2 cellular contexts compared by ENCODE assay signal in the genomic region with DNA sequence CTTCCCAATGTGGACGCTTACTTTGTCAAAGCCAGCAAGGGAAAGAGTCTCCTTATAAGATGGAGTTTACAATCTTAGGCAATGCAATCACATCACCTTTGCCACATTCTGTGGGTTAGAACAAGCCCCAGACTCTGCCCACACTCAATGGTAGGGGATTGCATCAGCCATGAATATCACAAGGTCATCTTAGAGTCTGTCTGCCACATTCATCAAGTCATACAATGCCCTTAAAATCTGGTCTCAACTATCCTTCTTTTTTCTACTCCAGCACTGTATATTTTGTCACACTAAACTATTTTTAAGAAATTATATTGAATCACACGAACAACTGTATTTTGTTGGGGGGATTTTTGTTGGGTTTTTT. TPM values are rescaled to one million over a fixed set of nuclear protein-coding genes. Genes with fewer than 3 reads are reported as not detected.
"Had no signal": no experiment of that assay in that cellular context is flagged by ENCODE, and none has a peak within 500 bp of the region (broad histone marks: within the 10 kb centered on the region; RNA-seq: fewer than 3 reads in every experiment).

No MANE protein-coding gene starts in this region.

RNA-seq across cellular contexts. Expression of gene SPDYE16, which starts 57.0 kb away (rescaled TPM):
- total RNA-seq: cardiac septum, SK-MEL-5 had no signal
